ENCODE assay signal across 8 cellular contexts in the genomic region with DNA sequence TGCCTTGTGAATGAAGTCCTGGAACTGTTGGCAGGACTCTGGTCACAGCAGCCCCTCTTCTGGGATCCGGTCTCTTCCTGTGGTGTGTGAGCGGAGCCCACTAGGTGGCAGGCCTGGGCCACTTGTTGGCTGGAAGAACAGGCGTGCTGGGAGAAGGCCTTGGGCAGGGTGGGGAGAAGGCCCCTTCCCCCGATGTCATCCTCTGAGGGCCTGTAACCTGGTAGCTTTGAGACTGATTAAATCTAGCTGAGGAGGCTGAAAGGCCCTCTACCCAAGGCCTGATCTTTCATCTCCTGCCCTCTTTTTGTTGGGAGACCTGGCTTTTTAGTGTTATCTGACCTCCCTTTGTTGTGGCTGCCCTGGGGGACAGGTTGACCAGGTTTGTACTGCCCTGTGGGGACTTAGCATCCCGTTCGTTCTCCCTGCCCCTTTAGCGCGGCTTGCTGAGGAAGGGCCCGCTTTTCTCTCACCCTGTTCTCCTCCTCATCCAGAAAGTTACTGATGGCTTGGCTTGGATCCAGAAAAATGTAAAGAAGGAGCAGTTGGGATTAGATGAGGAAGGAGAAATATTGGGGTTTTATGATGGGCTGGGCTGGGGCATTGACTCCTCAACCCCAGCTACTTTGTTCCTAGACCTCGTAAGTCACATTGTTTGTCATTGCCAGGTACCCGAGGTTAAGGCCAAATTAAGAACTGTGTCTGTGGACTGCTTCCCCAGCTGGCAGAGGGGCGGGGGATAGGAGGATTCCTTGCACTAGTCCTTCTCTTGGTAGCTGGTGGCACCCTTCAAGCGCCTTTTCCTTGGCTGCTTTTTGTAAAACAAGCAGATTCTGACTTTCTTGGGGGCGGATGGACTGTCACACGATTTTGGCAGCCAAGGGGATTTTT. TPM values are rescaled to one million over a fixed set of nuclear protein-coding genes. Genes with fewer than 3 reads are reported as not detected.
DNase-seq lines count a peak whose midpoint lies in the region; ATAC-seq lines count a peak whose summit lies in the region.

No MANE protein-coding gene starts in this region.

- H3K9me3 ChIP-seq in right cardiac atrium (ENCODE audit: control insufficient read depth, low read length) = no peaks in the 10 kb centered on the region

- 47% methylated on average over 15 of the region's 15 CpGs for WGBS in right cardiac atrium

- peaks cover 6% of the 10 kb centered on the region for H3K4me1 ChIP-seq in right cardiac atrium (ENCODE audit: control insufficient read depth, insufficient read depth, low read length)

- DNase-seq in Ammon's horn (ENCODE audit: low spot score) (peak; percentile 91), M059J (ENCODE audit: low read depth) (peak; percentile 70), SK-MEL-5 (ENCODE audit: low read depth, low spot score) (peak; percentile 86), amniotic stem cell (lab: John Stamatoyannopoulos, UW) (peak; percentile 71), right cardiac atrium (peak; percentile 85 to 94 (median 93)), renal cortical epithelial cell (ENCODE audit: low read depth) (peak; percentile 53)

- intact Hi-C loops in right cardiac atrium (cut with DNase I) = loop anchor here (5.0 to 10.0 kb wide), 4 partner anchors 230 to 792 kb away; a partner anchor contains a TSS

- no peak overlapping the region for H3K27ac ChIP-seq in right cardiac atrium (ENCODE audit: low read length)

- no peak overlapping the region for H3K4me3 ChIP-seq in right cardiac atrium (ENCODE audit: low read length)

- no peaks in the 10 kb centered on the region for H3K27me3 ChIP-seq in right cardiac atrium (ENCODE audit: control insufficient read depth, insufficient read depth)

- ATAC-seq in GM19035 (IDR thresholded peaks at IDR 0.05; ENCODE audit: unreplicated experiment) (peak; percentile 58), right cardiac atrium (peak; percentile 88 to 92), HG02870 (IDR thresholded peaks at IDR 0.05; ENCODE audit: unreplicated experiment) (no peak)

- in situ Hi-C loops in SK-MEL-5 (cut with HindIII; ENCODE audit: low pct_unique_long_range_greater_than_20kb, low sequenced_read_pairs) = no loop called here

RNA-seq across cellular contexts. Expression of a gene that starts 48.5 kb away (rescaled TPM):
- total RNA-seq in M059J (2014; rRNA removed; shearing (Covaris generic)) = 18.7 and 18.8 TPM in 2 replicates
- 104 and 106 TPM in 2 replicates for total RNA-seq in SK-MEL-5 (2014; rRNA removed; shearing (Covaris generic))
- polyA plus RNA-seq in SK-MEL-5 (2015; cell fraction: cytosol; rRNA removed) = 80.6 and 89.1 TPM in 2 replicates
- polyA plus RNA-seq in SK-MEL-5 (2015; cell fraction: nucleus; rRNA removed) = 34.7 and 43.2 TPM in 2 replicates
- 10 to 100 TPM in 1 of 4 donors, 1 to 10 TPM in 3; 7.1 to 10.5 (median 8.6) TPM for total RNA-seq in right cardiac atrium
- 9.3 TPM for polyA plus RNA-seq in right cardiac atrium
- 8.3 and 12.6 TPM in 2 replicates for total RNA-seq in renal cortical epithelial cell
